1 cellular context compared by ENCODE assay signal in the genomic region with DNA sequence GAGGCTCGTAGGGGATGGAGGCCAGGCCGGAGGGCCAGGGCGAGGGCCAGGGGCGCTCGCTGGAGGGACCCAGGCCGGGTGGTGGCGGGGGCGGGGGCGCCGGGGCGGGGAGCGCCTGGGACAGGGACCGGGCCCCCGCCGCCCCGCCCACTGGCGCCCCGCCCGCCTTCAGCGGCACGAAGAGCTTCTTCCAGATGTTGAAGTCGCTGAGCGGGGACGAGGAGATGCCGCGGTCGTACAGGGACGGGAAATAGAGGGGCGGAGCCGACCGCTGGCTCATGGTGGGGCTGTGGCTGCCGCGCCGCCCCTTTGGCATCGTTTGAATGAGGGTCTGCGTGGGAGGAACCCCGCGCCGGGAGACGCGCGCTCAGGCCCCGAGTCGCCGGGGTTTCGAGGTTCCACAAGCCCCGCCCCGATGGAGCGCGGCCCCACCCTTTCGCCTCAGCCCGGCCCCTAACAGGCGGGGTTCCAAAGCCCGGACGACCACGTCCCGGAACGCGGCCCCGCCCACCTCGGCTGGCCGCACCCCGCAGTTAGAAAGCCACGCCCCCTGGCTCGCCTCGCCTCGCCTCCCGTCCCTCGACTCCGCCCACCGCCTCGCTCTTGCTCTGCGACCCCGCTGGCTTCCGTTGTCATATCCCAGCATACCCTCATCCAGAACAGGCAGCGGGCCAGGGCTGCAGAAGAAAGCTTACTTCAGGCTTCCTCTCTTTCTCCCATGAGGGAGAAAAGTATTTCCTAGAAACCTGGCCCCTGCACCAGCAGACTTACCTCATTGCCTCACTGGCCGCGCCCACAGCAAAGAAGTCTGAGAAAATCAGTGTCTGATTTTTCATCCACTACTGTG.
A peak's percentile ranks its signal among the peaks of the same experiment; 100 is the strongest.
TF ChIP-seq lines count a peak whose summit lies in the region.

A gene with protein sequence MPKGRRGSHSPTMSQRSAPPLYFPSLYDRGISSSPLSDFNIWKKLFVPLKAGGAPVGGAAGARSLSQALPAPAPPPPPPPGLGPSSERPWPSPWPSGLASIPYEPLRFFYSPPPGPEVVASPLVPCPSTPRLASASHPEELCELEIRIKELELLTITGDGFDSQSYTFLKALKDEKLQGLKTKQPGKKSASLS (minus strand): TSS at position 402 of the 847 bp plus-strand sequence. CDS start 86 bp downstream, at position 316.

TF ChIP-seq in HepG2, 621 proteins besides CTCF, POLR2A, EP300 and RAD21 (continued from another document and continues in another):
- no peak for TF ChIP-seq ZNF407 (CRISPR knock-in tag; IDR thresholded peaks at IDR 0.05; ENCODE audit: not compliant biosample characterization)
- no peak for TF ChIP-seq ZEB1 (IDR thresholded peaks at IDR 0.05; ENCODE audit: insufficient replicate concordance, low read depth)
- TF ChIP-seq FOXA3 (CRISPR knock-in tag; IDR thresholded peaks at IDR 0.05), result no peak
- TF ChIP-seq, protein P1, sequence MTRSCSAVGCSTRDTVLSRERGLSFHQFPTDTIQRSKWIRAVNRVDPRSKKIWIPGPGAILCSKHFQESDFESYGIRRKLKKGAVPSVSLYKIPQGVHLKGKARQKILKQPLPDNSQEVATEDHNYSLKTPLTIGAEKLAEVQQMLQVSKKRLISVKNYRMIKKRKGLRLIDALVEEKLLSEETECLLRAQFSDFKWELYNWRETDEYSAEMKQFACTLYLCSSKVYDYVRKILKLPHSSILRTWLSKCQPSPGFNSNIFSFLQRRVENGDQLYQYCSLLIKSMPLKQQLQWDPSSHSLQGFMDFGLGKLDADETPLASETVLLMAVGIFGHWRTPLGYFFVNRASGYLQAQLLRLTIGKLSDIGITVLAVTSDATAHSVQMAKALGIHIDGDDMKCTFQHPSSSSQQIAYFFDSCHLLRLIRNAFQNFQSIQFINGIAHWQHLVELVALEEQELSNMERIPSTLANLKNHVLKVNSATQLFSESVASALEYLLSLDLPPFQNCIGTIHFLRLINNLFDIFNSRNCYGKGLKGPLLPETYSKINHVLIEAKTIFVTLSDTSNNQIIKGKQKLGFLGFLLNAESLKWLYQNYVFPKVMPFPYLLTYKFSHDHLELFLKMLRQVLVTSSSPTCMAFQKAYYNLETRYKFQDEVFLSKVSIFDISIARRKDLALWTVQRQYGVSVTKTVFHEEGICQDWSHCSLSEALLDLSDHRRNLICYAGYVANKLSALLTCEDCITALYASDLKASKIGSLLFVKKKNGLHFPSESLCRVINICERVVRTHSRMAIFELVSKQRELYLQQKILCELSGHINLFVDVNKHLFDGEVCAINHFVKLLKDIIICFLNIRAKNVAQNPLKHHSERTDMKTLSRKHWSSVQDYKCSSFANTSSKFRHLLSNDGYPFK (CRISPR knock-in tag; IDR thresholded peaks at IDR 0.05; ENCODE audit: borderline replicate concordance), result no peak
- TF ChIP-seq, protein P2, sequence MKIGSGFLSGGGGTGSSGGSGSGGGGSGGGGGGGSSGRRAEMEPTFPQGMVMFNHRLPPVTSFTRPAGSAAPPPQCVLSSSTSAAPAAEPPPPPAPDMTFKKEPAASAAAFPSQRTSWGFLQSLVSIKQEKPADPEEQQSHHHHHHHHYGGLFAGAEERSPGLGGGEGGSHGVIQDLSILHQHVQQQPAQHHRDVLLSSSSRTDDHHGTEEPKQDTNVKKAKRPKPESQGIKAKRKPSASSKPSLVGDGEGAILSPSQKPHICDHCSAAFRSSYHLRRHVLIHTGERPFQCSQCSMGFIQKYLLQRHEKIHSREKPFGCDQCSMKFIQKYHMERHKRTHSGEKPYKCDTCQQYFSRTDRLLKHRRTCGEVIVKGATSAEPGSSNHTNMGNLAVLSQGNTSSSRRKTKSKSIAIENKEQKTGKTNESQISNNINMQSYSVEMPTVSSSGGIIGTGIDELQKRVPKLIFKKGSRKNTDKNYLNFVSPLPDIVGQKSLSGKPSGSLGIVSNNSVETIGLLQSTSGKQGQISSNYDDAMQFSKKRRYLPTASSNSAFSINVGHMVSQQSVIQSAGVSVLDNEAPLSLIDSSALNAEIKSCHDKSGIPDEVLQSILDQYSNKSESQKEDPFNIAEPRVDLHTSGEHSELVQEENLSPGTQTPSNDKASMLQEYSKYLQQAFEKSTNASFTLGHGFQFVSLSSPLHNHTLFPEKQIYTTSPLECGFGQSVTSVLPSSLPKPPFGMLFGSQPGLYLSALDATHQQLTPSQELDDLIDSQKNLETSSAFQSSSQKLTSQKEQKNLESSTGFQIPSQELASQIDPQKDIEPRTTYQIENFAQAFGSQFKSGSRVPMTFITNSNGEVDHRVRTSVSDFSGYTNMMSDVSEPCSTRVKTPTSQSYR (CRISPR knock-in tag; IDR thresholded peaks at IDR 0.05; ENCODE audit: borderline replicate concordance), result no peak
- peak; percentile 70 for TF ChIP-seq ZNF143 (CRISPR knock-in tag; IDR thresholded peaks at IDR 0.05)
- TF ChIP-seq, protein P3, sequence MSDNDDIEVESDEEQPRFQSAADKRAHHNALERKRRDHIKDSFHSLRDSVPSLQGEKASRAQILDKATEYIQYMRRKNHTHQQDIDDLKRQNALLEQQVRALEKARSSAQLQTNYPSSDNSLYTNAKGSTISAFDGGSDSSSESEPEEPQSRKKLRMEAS (IDR thresholded peaks at IDR 0.05), result peak; percentile 11; the same call in 1 of the 2 replicates
- no peak for TF ChIP-seq SOX13 (IDR thresholded peaks at IDR 0.05)
- TF ChIP-seq SOX13 (CRISPR knock-in tag; conservative IDR thresholded peaks at IDR 0.05 in 1 of 2, IDR thresholded peaks at IDR 0.05 in 1 of 2), result peak in 1 of 2 experiments; percentile 38; a peak in 1 of 4 replicates
- peak; percentile 31 for TF ChIP-seq HNRNPK (IDR thresholded peaks at IDR 0.05; ENCODE audit: low read depth, low read length, poor library complexity, severe bottlenecking)
- peak; percentile 25; the same call in 1 of the 2 replicates for TF ChIP-seq DMAP1 (CRISPR knock-in tag; IDR thresholded peaks at IDR 0.05)
- TF ChIP-seq ZNF253 (CRISPR knock-in tag; IDR thresholded peaks at IDR 0.05; ENCODE audit: borderline replicate concordance), result no peak
- TF ChIP-seq ZBTB7A (CRISPR knock-in tag; IDR thresholded peaks at IDR 0.05), result peak; percentile 83; the same call in 1 of the 2 replicates
- TF ChIP-seq ARID5B (CRISPR knock-in tag; IDR thresholded peaks at IDR 0.05), result peak; percentile 21; the same call in 1 of the 2 replicates
- TF ChIP-seq, protein P4, sequence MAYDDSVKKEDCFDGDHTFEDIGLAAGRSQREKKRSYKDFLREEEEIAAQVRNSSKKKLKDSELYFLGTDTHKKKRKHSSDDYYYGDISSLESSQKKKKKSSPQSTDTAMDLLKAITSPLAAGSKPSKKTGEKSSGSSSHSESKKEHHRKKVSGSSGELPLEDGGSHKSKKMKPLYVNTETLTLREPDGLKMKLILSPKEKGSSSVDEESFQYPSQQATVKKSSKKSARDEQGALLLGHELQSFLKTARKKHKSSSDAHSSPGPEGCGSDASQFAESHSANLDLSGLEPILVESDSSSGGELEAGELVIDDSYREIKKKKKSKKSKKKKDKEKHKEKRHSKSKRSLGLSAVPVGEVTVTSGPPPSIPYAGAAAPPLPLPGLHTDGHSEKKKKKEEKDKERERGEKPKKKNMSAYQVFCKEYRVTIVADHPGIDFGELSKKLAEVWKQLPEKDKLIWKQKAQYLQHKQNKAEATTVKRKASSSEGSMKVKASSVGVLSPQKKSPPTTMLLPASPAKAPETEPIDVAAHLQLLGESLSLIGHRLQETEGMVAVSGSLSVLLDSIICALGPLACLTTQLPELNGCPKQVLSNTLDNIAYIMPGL (CRISPR knock-in tag; IDR thresholded peaks at IDR 0.05; ENCODE audit: borderline replicate concordance in 1 of 2, low read depth in 1 of 2), result peak in 1 of 2 experiments; percentile 68; a peak in 1 of 4 replicates
- no peak for TF ChIP-seq HNRNPUL1 (IDR thresholded peaks at IDR 0.05; ENCODE audit: low read depth, low read length)
- TF ChIP-seq NAIF1 (CRISPR knock-in tag; IDR thresholded peaks at IDR 0.05; ENCODE audit: borderline replicate concordance), result no peak
- TF ChIP-seq, protein P5, sequence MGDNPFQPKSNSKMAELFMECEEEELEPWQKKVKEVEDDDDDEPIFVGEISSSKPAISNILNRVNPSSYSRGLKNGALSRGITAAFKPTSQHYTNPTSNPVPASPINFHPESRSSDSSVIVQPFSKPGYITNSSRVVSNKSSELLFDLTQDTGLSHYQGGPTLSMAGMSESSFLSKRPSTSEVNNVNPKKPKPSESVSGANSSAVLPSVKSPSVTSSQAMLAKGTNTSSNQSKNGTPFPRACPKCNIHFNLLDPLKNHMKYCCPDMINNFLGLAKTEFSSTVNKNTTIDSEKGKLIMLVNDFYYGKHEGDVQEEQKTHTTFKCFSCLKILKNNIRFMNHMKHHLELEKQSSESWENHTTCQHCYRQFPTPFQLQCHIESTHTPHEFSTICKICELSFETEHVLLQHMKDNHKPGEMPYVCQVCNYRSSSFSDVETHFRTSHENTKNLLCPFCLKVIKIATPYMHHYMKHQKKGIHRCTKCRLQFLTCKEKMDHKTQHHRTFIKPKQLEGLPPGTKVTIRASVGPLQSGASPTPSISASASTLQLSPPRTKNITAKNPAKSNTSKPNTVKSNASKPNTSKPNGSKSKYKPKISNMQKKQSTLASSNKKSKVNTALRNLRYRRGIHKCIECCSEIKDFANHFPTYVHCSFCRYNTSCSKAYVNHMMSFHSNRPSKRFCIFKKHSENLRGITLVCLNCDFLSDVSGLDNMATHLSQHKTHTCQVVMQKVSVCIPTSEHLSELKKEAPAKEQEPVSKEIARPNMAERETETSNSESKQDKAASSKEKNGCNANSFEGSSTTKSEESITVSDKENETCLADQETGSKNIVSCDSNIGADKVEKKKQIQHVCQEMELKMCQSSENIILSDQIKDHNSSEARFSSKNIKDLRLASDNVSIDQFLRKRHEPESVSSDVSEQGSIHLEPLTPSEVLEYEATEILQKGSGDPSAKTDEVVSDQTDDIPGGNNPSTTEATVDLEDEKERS (CRISPR knock-in tag; IDR thresholded peaks at IDR 0.05), result 0 out of 2 replicates have a peak, but pooled peaks have one; percentile 62
- TF ChIP-seq, protein P6, sequence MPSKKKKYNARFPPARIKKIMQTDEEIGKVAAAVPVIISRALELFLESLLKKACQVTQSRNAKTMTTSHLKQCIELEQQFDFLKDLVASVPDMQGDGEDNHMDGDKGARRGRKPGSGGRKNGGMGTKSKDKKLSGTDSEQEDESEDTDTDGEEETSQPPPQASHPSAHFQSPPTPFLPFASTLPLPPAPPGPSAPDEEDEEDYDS (CRISPR knock-in tag; IDR thresholded peaks at IDR 0.05), result peak; percentile 88
